Comparison of ENCODE assay signal across 8 cellular contexts in the genomic region with DNA sequence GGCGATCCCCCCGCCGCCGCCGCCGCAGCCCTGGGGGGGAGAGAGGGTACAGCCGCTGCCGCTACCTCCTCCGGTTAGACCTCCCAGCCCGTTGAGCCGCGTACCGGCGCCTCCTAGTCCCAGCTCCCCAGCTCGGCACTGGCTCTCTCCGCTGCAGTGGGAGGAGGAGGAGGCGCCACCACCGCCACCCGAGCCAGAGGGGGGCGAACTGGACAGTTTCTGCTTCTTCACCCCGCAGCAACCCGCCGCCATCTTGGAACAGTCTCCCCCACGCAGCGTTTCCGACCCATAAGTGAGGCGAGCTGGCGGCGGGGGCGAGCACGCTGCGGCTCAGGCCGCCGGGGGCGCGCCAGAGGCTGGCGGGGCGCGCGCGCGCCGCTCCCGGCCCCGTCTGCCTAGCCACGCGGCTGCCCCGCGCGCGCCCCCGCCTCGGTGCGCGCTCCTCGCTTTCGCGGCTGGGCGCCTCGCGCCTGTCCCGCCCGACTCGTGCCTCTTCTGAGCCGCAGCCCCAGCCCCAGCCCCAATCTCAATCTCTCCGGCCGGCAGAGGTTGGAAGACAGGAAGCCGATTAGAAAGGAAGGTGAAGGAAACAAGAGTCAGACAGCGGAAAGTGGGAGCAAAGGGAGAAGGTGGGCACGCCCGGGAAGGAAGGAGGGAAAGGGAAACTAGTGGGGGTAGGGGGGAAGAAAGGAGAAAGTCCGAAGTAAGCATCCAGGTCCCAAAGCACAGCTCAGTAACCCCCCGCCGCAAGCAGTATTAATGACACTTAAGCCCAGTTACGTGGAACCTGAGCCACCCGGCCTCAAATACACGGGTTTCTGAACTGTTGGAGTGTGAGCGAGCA. TPM values are rescaled to one million over a fixed set of nuclear protein-coding genes. Genes with fewer than 3 reads are reported as not detected.
A peak's percentile ranks its signal among the peaks of the same experiment; 100 is the strongest.
DNase-seq lines count a peak whose midpoint lies in the region; ATAC-seq and TF ChIP-seq lines count a peak whose summit lies in the region.

A gene (minus strand): TSS at position 266 of the 844 bp plus-strand sequence. CDS start 14 bp downstream, at position 252.

- no peaks in the 10 kb centered on the region for H3K36me3 Mint-ChIP-seq in activated naive CD4-positive, alpha-beta T cell treated with anti-CD3 and anti-CD28 coated beads, Interleukin-2, amount 50 U/mL, for 24 hours

- peak; percentile 43 for DNase-seq in NCI-H1048 (lab: John Stamatoyannopoulos, UW)
- DNase-seq in head of caudate nucleus = peak; percentile 44 to 91 (median 77)
- peak; percentile 80 to 87 (median 83) for DNase-seq in ovary
- peak; percentile 77 to 78 for DNase-seq in thyroid gland

- H3K4me1 Mint-ChIP-seq in activated naive CD4-positive, alpha-beta T cell treated with anti-CD3 and anti-CD28 coated beads, Interleukin-2, amount 50 U/mL, for 24 hours = peaks cover 26% of the 10 kb centered on the region

- H3K36me3 ChIP-seq in ovary (no peaks in the 10 kb centered on the region), thyroid gland (no peaks in the 10 kb centered on the region)

- H3K4me1 ChIP-seq in ovary (ENCODE audit: insufficient read depth) (no peaks in the 10 kb centered on the region), thyroid gland (no peaks in the 10 kb centered on the region)

- peak; percentile 67 for ATAC-seq in HG02571 (IDR thresholded peaks at IDR 0.05; ENCODE audit: unreplicated experiment)
- peak; percentile 86 for ATAC-seq in SK-N-SH treated with all-trans-retinoic acid at 6 μM for 48 hours

- H3K9me3 ChIP-seq in ovary = no peaks in the 10 kb centered on the region
- H3K9me3 ChIP-seq in thyroid gland = no peaks in the 10 kb centered on the region

- 23 to 30% (median 26%) methylated on average over 76 to 78 of the region's 78 CpGs for WGBS in ovary, 3 donors
- WGBS in thyroid gland, 2 donors = 1% methylated on average over 17 to 21 of the region's 78 CpGs

- H3K27ac Mint-ChIP-seq in activated naive CD4-positive, alpha-beta T cell treated with anti-CD3 and anti-CD28 coated beads, Interleukin-2, amount 50 U/mL, for 24 hours = peak within 1 kb of the TSS; percentile 96

- H3K4me3 ChIP-seq in GM08714 (ENCODE audit: low read length) (peak within 1 kb of the TSS; percentile 79), ovary (peak within 1 kb of the TSS; percentile 84), thyroid gland (replicated peaks in 1 of 3) (peak within 1 kb of the TSS; percentile 39 to 76 (median 52))

- H3K27me3 Mint-ChIP-seq in activated naive CD4-positive, alpha-beta T cell treated with anti-CD3 and anti-CD28 coated beads, Interleukin-2, amount 50 U/mL, for 24 hours = no peaks in the 10 kb centered on the region

- TF ChIP-seq EP300 in ovary (IDR thresholded peaks at IDR 0.05) = no peak

- intact Hi-C loops in head of caudate nucleus (cut with DNase I) (no loop called here), ovary (cut with DNase I) (loop anchor here in 2 of 4 donors (5.0 to 10.0 kb wide), 2 partner anchors 143 to 146 kb away; no protein-coding TSS in a partner anchor), thyroid gland (cut with DNase I) (no loop called here)

- H3K9me3 Mint-ChIP-seq in activated naive CD4-positive, alpha-beta T cell treated with anti-CD3 and anti-CD28 coated beads, Interleukin-2, amount 50 U/mL, for 24 hours = no peaks in the 10 kb centered on the region

- TF ChIP-seq POLR2A in ovary (IDR thresholded peaks at IDR 0.05) (peak; percentile 27), thyroid gland (IDR thresholded peaks at IDR 0.05) (peak in 1 of 2 donors; percentile 90)

- peak within 1 kb of the TSS; percentile 91 for H3K4me3 Mint-ChIP-seq in activated naive CD4-positive, alpha-beta T cell treated with anti-CD3 and anti-CD28 coated beads, Interleukin-2, amount 50 U/mL, for 24 hours

- TF ChIP-seq CTCF in ovary (IDR thresholded peaks at IDR 0.05) (no peak), thyroid gland (IDR thresholded peaks at IDR 0.05) (no peak)

- H3K27me3 ChIP-seq in ovary (no peaks in the 10 kb centered on the region), thyroid gland (no peaks in the 10 kb centered on the region)

- H3K27ac ChIP-seq in ovary (peak within 1 kb of the TSS; percentile 89 to 92), thyroid gland (peak within 1 kb of the TSS; percentile 64 to 86 (median 82))

TF ChIP-seq in SK-N-SH treated with all-trans-retinoic acid at 6 μM for 48 hours, 23 proteins besides CTCF, POLR2A, EP300 and RAD21:
- 0 out of 2 replicates have a peak, but pooled peaks have one; percentile 32 for TF ChIP-seq SNAI2 (CRISPR knock-in tag; IDR thresholded peaks at IDR 0.05)
- TF ChIP-seq ZFP30 (CRISPR knock-in tag; IDR thresholded peaks at IDR 0.05) = no peak
- TF ChIP-seq, protein P1, sequence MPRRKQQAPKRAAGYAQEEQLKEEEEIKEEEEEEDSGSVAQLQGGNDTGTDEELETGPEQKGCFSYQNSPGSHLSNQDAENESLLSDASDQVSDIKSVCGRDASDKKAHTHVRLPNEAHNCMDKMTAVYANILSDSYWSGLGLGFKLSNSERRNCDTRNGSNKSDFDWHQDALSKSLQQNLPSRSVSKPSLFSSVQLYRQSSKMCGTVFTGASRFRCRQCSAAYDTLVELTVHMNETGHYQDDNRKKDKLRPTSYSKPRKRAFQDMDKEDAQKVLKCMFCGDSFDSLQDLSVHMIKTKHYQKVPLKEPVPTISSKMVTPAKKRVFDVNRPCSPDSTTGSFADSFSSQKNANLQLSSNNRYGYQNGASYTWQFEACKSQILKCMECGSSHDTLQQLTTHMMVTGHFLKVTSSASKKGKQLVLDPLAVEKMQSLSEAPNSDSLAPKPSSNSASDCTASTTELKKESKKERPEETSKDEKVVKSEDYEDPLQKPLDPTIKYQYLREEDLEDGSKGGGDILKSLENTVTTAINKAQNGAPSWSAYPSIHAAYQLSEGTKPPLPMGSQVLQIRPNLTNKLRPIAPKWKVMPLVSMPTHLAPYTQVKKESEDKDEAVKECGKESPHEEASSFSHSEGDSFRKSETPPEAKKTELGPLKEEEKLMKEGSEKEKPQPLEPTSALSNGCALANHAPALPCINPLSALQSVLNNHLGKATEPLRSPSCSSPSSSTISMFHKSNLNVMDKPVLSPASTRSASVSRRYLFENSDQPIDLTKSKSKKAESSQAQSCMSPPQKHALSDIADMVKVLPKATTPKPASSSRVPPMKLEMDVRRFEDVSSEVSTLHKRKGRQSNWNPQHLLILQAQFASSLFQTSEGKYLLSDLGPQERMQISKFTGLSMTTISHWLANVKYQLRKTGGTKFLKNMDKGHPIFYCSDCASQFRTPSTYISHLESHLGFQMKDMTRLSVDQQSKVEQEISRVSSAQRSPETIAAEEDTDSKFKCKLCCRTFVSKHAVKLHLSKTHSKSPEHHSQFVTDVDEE (CRISPR knock-in tag; IDR thresholded peaks at IDR 0.05) = peak; percentile 43; the same call in 1 of the 2 replicates
- 0 out of 2 replicates have a peak, but pooled peaks have one; percentile 65 for TF ChIP-seq OSR1 (CRISPR knock-in tag; IDR thresholded peaks at IDR 0.05)

RNA-seq across cellular contexts. Expression of the gene that starts here (rescaled TPM):
- total RNA-seq in ovary (10 to 100 TPM in 4 of 7 donors, 1 to 10 TPM in 3; 6.0 to 19.2 (median 13.2) TPM), thyroid gland (10 to 100 TPM in 3 of 4 donors, 1 to 10 TPM in 1; 6.2 to 38.0 (median 11.0) TPM)
- polyA plus RNA-seq in ovary = 10 to 100 TPM in 1 of 2 donors, 1 to 10 TPM in 1; 3.9 to 12.3 TPM

Comparison
In these comparisons a context has a peak if more than half of its experiments do, and no peak if none do; other contexts are left out.
1. Peak in every context shown above with its lines: DNase-seq, ATAC-seq, H3K4me3 ChIP-seq and H3K27ac ChIP-seq.